8 cellular contexts compared by ENCODE assay signal in genomic region chr2:29309090-29310054, GRCh38.
A peak's percentile ranks its signal among the peaks of the same experiment; 100 is the strongest.
DNase-seq lines count a peak whose midpoint lies in the region; ATAC-seq, FAIRE-seq and TF ChIP-seq lines count a peak whose summit lies in the region.

No MANE protein-coding gene starts in this region.

- no peaks in the 10 kb centered on the region for H3K9me3 ChIP-seq in SJCRH30 (replicated peaks)

- peaks cover 5% of the 10 kb centered on the region for H3K4me1 Mint-ChIP-seq in MCF 10A (ENCODE audit: insufficient read depth, unreplicated experiment)

- no peak for ATAC-seq in GM19397 (IDR thresholded peaks at IDR 0.05; ENCODE audit: unreplicated experiment)

- POLR2A ChIA-PET in MCF 10A (lab: Yijun Ruan, JAX): interaction anchor here (1.0 kb wide), 1 partner anchor 14 kb away, joined by 3 read pairs; no protein-coding TSS in a partner anchor

- no TSS peak for BruUV-seq in MCF 10A (replicated peaks; lab: Mats Ljungman, UMichigan)

- no peaks in the 10 kb centered on the region for H3K36me3 ChIP-seq in SJCRH30

- H3K4me1 ChIP-seq in SJCRH30: peaks cover 35% of the 10 kb centered on the region

- CTCF ChIA-PET in MCF 10A (lab: Yijun Ruan, JAX): interaction anchor here (0.7 to 4.2 kb wide), 25 partner anchors 8 to 762 kb away, joined by 3 to 20 read pairs (median 4); no protein-coding TSS in a partner anchor

- H3K36me3 Mint-ChIP-seq in MCF 10A (ENCODE audit: insufficient read depth, unreplicated experiment): no peaks in the 10 kb centered on the region

- no peaks in the 10 kb centered on the region for H3K27me3 ChIP-seq in SJCRH30

- no peak overlapping the region for H3K27ac ChIP-seq in SJCRH30

- no peak overlapping the region for H3K4me3 ChIP-seq in SJCRH30

- peaks cover 53% of the 10 kb centered on the region for H3K27me3 Mint-ChIP-seq in MCF 10A (ENCODE audit: insufficient read depth, unreplicated experiment)

- intact Hi-C loops in MCF 10A (cut with micrococcal nuclease): loop anchor here (1.0 kb wide), 1 partner anchor 532 kb away; no protein-coding TSS in a partner anchor

- TF ChIP-seq CTCF in MCF 10A (IDR thresholded peaks at IDR 0.05; ENCODE audit: unreplicated experiment): peak; percentile 58

- DNase-seq in CMK (ENCODE audit: low read depth) (peak; percentile 15), GM19239 (ENCODE audit: insufficient read length, low spot score) (peak; percentile 57), KG1 (lab: John Stamatoyannopoulos, UW) (peak; percentile 43), SJCRH30 (peak; percentile 85 to 95), MCF 10A (ENCODE audit: unreplicated experiment) (peak; percentile 82), iris pigment epithelial cell (ENCODE audit: low read depth) (peak; percentile 69)
- peak; percentile 53 for DNase-seq in stimulated activated CD4-positive, alpha-beta T cell treated with anti-CD3 and anti-CD28 coated beads, Interleukin-15, amount 100 ng/mL, for 24 hours

- H3K9me3 Mint-ChIP-seq in MCF 10A (ENCODE audit: unreplicated experiment): no peaks in the 10 kb centered on the region

- FAIRE-seq in GM19239 (lab: Jason Lieb, UNC): peak; percentile 85

- H3K27ac Mint-ChIP-seq in MCF 10A (ENCODE audit: low read depth, unreplicated experiment): no peak overlapping the region

- no peak overlapping the region for H3K4me3 Mint-ChIP-seq in MCF 10A (ENCODE audit: unreplicated experiment)

Comparison
In these comparisons a context has a peak if more than half of its experiments do, and no peak if none do; other contexts are left out.
1. DNase-seq: peak in every context shown above with its lines; median percentile 90 in SJCRH30; 82 in MCF 10A; 69 in iris pigment epithelial cell; 57 in GM19239; 53 in stimulated activated CD4-positive, alpha-beta T cell treated with anti-CD3 and anti-CD28 coated beads, Interleukin-15, amount 100 ng/mL, for 24 hours; 43 in KG1; 15 in CMK.